Comparison of ENCODE assay signal across 7 cellular contexts in genomic region chr1:206030714-206031113, GRCh38.
DNase-seq lines count a peak whose midpoint lies in the region; ATAC-seq and TF ChIP-seq lines count a peak whose summit lies in the region.

No MANE protein-coding gene starts in this region.

- no peaks in the 10 kb centered on the region for H3K36me3 ChIP-seq in WERI-Rb-1

- H3K27me3 ChIP-seq in WERI-Rb-1 (ENCODE audit: insufficient read depth, low read depth, severe bottlenecking): peaks cover 19% of the 10 kb centered on the region

- peak; percentile 69 for ATAC-seq in HG03175 (IDR thresholded peaks at IDR 0.05; ENCODE audit: unreplicated experiment)

- in situ Hi-C loops in GM13976 (cut with MboI; ENCODE audit: low sequenced_read_pairs, unreplicated experiment): loop anchor here (10.0 kb wide), 1 partner anchor 74 kb away; no protein-coding TSS in a partner anchor

- DNase-seq in GM13976 (ENCODE audit: low spot score) (peak; percentile 64), NCI-H2227 (lab: John Stamatoyannopoulos, UW; ENCODE audit: unreplicated experiment) (peak; percentile 82), WERI-Rb-1 (peak; percentile 99), kidney glomerular epithelial cell (lab: John Stamatoyannopoulos, UW) (peak; percentile 91)
- peak; percentile 52 for DNase-seq in central memory CD4-positive, alpha-beta T cell
- DNase-seq in stimulated activated CD4-positive, alpha-beta T cell treated with anti-CD3 and anti-CD28 coated beads, Interleukin-2, amount 100 ng/mL, for 48 hours: peak; percentile 63 to 64

- TF ChIP-seq CTCF in GM13976 (IDR thresholded peaks at IDR 0.05; ENCODE audit: borderline replicate concordance, control extremely low read depth, extremely low read depth, insufficient read depth, missing control alignments) (peak; percentile 88), WERI-Rb-1 (IDR thresholded peaks at IDR 0.05; ENCODE audit: low read depth, low read length) (peak; percentile 100)

- H3K9me3 ChIP-seq in WERI-Rb-1 (ENCODE audit: severe bottlenecking): peaks cover 3% of the 10 kb centered on the region

- no peak overlapping the region for H3K27ac ChIP-seq in WERI-Rb-1

- H3K4me3 ChIP-seq in WERI-Rb-1 (ENCODE audit: low read depth, low read length): no peak overlapping the region
